In genomic region chr18:77111449-77112160, GRCh38 we compare ENCODE assay signal across 9 cellular contexts. TPM values are rescaled to one million over a fixed set of nuclear protein-coding genes. Genes with fewer than 3 reads are reported as not detected.
A peak's percentile ranks its signal among the peaks of the same experiment; 100 is the strongest.
DNase-seq lines count a peak whose midpoint lies in the region; ATAC-seq, FAIRE-seq and TF ChIP-seq lines count a peak whose summit lies in the region.
"Had no signal": no experiment of that assay in that cellular context is flagged by ENCODE, and none has a peak within 500 bp of the region (broad histone marks: within the 10 kb centered on the region; RNA-seq: fewer than 3 reads in every experiment).

No MANE protein-coding gene starts in this region.

- no peaks in the 10 kb centered on the region for H3K36me3 ChIP-seq in KOPT-K1 (ENCODE audit: insufficient read depth, low read length)
- peaks cover 3% of the 10 kb centered on the region for H3K36me3 ChIP-seq in mammary epithelial cell (ENCODE audit: insufficient read depth, low read length)
- peaks cover 0 to 13% (median 8%) of the 10 kb centered on the region in 3 experiments for H3K36me3 ChIP-seq in naive thymus-derived CD4-positive, alpha-beta T cell (ENCODE audit: control insufficient read depth in 2 of 3, insufficient read depth in 3 of 3, low read length in 3 of 3)

- POLR2A ChIA-PET in naive thymus-derived CD4-positive, alpha-beta T cell (lab: Charles Lee): interaction anchor here (2.1 to 7.5 kb wide), 2 partner anchors 10 to 20 kb away, joined by 7 to 68 read pairs; partner anchors contain the start of gene MBP

- FAIRE-seq in D721Med (lab: Jason Lieb, UNC): no peak

- H3K9me3 Mint-ChIP-seq in naive thymus-derived CD4-positive, alpha-beta T cell: peaks cover 0 to 2% (median 0%) of the 10 kb centered on the region in 11 donors

- TF ChIP-seq CTCF in mammary epithelial cell (conservative IDR thresholded peaks at IDR 0.05 in 1 of 2, IDR thresholded peaks at IDR 0.05 in 1 of 2; ENCODE audit: extremely low read depth in 1 of 2, insufficient read depth in 1 of 2, low read depth in 1 of 2, low read length in 2 of 2) (no peak), D721Med (IDR thresholded peaks at IDR 0.05; ENCODE audit: insufficient read depth, missing control alignments) (no peak)

- peak; percentile 48 for DNase-seq in CD1c-positive myeloid dendritic cell (ENCODE audit: extremely low spot score)
- DNase-seq in mammary epithelial cell: peak; percentile 48
- DNase-seq in naive thymus-derived CD4-positive, alpha-beta T cell: no peak
- no peak for DNase-seq in DMS153 treated with DMSO at 0.1 percent for 48 hours (lab: John Stamatoyannopoulos, UW; ENCODE audit: unreplicated experiment)
- DNase-seq in D721Med (ENCODE audit: insufficient read length, low spot score): no peak

- no peaks in the 10 kb centered on the region for H3K9me3 ChIP-seq in KOPT-K1 (ENCODE audit: insufficient read depth, low read length, poor library complexity, severe bottlenecking)
- no peaks in the 10 kb centered on the region for H3K9me3 ChIP-seq in mammary epithelial cell (replicated peaks; ENCODE audit: insufficient read depth, low read length)
- no peaks in the 10 kb centered on the region for H3K9me3 ChIP-seq in naive thymus-derived CD4-positive, alpha-beta T cell (ENCODE audit: control insufficient read depth in 2 of 3, low read length in 3 of 3)

- peak overlapping the region in 9 of 10 donors; percentile 23 to 67 (median 55) for H3K4me3 Mint-ChIP-seq in naive thymus-derived CD4-positive, alpha-beta T cell

- 93% methylated on average over 12 of the region's 17 CpGs for WGBS in mammary epithelial cell (ENCODE audit: low coverage, missing lambda C conversion rate)

- intact Hi-C loops in mammary epithelial cell (cut with micrococcal nuclease): no loop called here
- intact Hi-C loops in naive thymus-derived CD4-positive, alpha-beta T cell (cut with micrococcal nuclease): no loop called here

- H3K27me3 Mint-ChIP-seq in naive thymus-derived CD4-positive, alpha-beta T cell: no peaks in the 10 kb centered on the region

- no peak overlapping the region for H2AFZ ChIP-seq in mammary epithelial cell (ENCODE audit: low read depth, low read length)

- peak overlapping the region; percentile 43 for H3K27ac ChIP-seq in KOPT-K1 (ENCODE audit: low read depth, low read length, poor library complexity, severe bottlenecking)
- H3K27ac ChIP-seq in mammary epithelial cell (ENCODE audit: insufficient read depth, low read depth, low read length): no peak overlapping the region
- H3K27ac ChIP-seq in naive thymus-derived CD4-positive, alpha-beta T cell (ENCODE audit: low read depth, low read length): no peak overlapping the region

- peaks cover 0 to 31% (median 6%) of the 10 kb centered on the region in 5 donors for H3K36me3 Mint-ChIP-seq in naive thymus-derived CD4-positive, alpha-beta T cell

- no peaks in the 10 kb centered on the region for H4K20me1 ChIP-seq in mammary epithelial cell (ENCODE audit: insufficient read depth, low read length)

- H3K4me3 ChIP-seq in mammary epithelial cell (replicated peaks in 1 of 3; ENCODE audit: insufficient read depth in 1 of 3, low read depth in 2 of 3, low read length in 3 of 3): no peak overlapping the region
- no peak overlapping the region for H3K4me3 ChIP-seq in naive thymus-derived CD4-positive, alpha-beta T cell (ENCODE audit: low read length)

- H3K27ac Mint-ChIP-seq in naive thymus-derived CD4-positive, alpha-beta T cell: peak overlapping the region; percentile 69 to 97 (median 86)

- CTCF ChIA-PET in mammary epithelial cell (lab: Charles Lee; ENCODE audit: low non-redundant PET): no interaction called here
- CTCF ChIA-PET in naive thymus-derived CD4-positive, alpha-beta T cell (lab: Charles Lee): no interaction called here

- H3K79me2 ChIP-seq in mammary epithelial cell (ENCODE audit: insufficient read depth, low read length): peaks cover 64% of the 10 kb centered on the region

- ATAC-seq in naive thymus-derived CD4-positive, alpha-beta T cell: peak; percentile 13
- ATAC-seq in GM21619 (IDR thresholded peaks at IDR 0.05; ENCODE audit: unreplicated experiment) (no peak), HG02642 (IDR thresholded peaks at IDR 0.05; ENCODE audit: poor library complexity, unreplicated experiment) (no peak)

- dilution Hi-C loops in mammary epithelial cell (cut with HindIII; ENCODE audit: low sequenced_read_pairs): loop anchor here (5.0 kb wide), 1 partner anchor 39 kb away; no protein-coding TSS in a partner anchor

- no peak overlapping the region for H3K9ac ChIP-seq in mammary epithelial cell (ENCODE audit: insufficient read depth, low read length)

- peaks cover 72 to 97% (median 96%) of the 10 kb centered on the region in 7 donors for H3K4me1 Mint-ChIP-seq in naive thymus-derived CD4-positive, alpha-beta T cell

- no peaks in the 10 kb centered on the region for H3K27me3 ChIP-seq in mammary epithelial cell (ENCODE audit: insufficient read depth, low read length)
- H3K27me3 ChIP-seq in naive thymus-derived CD4-positive, alpha-beta T cell (ENCODE audit: control insufficient read depth in 2 of 2, insufficient read depth in 2 of 2, low read length in 2 of 2): no peaks in the 10 kb centered on the region

- no TSS peak for BruUV-seq in mammary epithelial cell (replicated peaks; lab: Mats Ljungman, UMichigan)

- peak overlapping the region; percentile 13 for H3K4me2 ChIP-seq in mammary epithelial cell (ENCODE audit: insufficient read depth, low read depth, low read length)

- in situ Hi-C loops in mammary epithelial cell (cut with MboI; ENCODE audit: low sequenced_read_pairs in 2 of 2): no loop called here

- H3K4me1 ChIP-seq in mammary epithelial cell (ENCODE audit: insufficient read depth, low read length): peaks cover 37% of the 10 kb centered on the region
- H3K4me1 ChIP-seq in naive thymus-derived CD4-positive, alpha-beta T cell (ENCODE audit: control insufficient read depth in 2 of 2, insufficient read depth in 2 of 2, low read length in 2 of 2): peaks cover 44 to 63% of the 10 kb centered on the region in 2 donors

RNA-seq across cellular contexts. Expression of gene MBP, which starts 21.0 kb away (rescaled TPM):
- total RNA-seq in mammary epithelial cell: 10 to 100 TPM; 30.7 to 43.3 TPM
- polyA plus RNA-seq in mammary epithelial cell: 17.2 TPM
- 45.9 TPM for polyA minus RNA-seq in mammary epithelial cell
- total RNA-seq in naive thymus-derived CD4-positive, alpha-beta T cell: 100 to 1,000 TPM in 3 of 5 experiments, 10 to 100 TPM in 2; 88.3 to 152 (median 116) TPM
- polyA plus RNA-seq in naive thymus-derived CD4-positive, alpha-beta T cell: 100 to 1,000 TPM in 1 of 2 donors, 10 to 100 TPM in 1; 96.4 to 107 TPM
- total RNA-seq: Daoy had no signal

Comparison
In these comparisons a context has a peak if more than half of its experiments do, and no peak if none do; other contexts are left out.
1. DNase-seq: peak in CD1c-positive myeloid dendritic cell (single experiment) and mammary epithelial cell (single experiment); none in naive thymus-derived CD4-positive, alpha-beta T cell (0 of 9), DMS153 treated with DMSO at 0.1 percent for 48 hours (single experiment) and D721Med (single experiment).